In the genomic region with DNA sequence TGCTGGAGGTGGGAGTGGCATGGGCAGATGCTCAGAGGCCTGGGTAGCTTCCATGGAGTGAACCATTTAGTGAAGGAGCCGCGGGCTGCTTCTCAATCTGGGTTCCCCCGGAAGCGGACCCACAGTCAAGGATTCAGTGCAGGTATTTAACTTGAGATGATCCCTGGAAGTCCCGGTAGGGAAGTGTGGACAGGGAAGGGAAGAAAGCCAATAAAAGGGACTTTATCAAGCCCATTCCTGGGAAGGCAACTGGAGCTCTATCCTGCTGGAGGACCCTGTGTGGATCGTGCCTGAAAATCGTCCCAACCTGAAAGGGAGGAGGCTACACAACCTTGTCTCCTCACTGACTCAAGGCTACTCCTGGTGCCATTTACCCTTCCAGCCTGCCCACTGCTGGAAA, we compare ENCODE assay signal across 26 cellular contexts.
DNase-seq lines count a peak whose midpoint lies in the region; FAIRE-seq and TF ChIP-seq lines count a peak whose summit lies in the region.
"Had no signal": no experiment of that assay in that cellular context is flagged by ENCODE, and none has a peak within 500 bp of the region (broad histone marks: within the 10 kb centered on the region; RNA-seq: fewer than 3 reads in every experiment).

No MANE protein-coding gene starts in this region.

- H3K9ac ChIP-seq in H9 (ENCODE audit: extremely low read depth, insufficient read length, low read length) (no peak overlapping the region), H1 (replicated peaks in 1 of 4; ENCODE audit: extremely low read depth in 1 of 4, low read depth in 3 of 4, low read length in 3 of 4) (no peak overlapping the region), mesenchymal stem cell (ENCODE audit: low read length) (no peak overlapping the region)

- H3K27me3 ChIP-seq in H9 (ENCODE audit: insufficient read depth, low read length) (0 out of 2 replicates have a peak, but pooled peaks cover 2% of the 10 kb centered on the region), H1 (replicated peaks in 1 of 4; ENCODE audit: control insufficient read depth in 3 of 4, extremely low read depth in 1 of 4, insufficient read depth in 3 of 4, low read length in 3 of 4) (no peaks in the 10 kb centered on the region), mesenchymal stem cell (ENCODE audit: control insufficient read depth in 1 of 2, insufficient read depth in 1 of 2, low read length in 2 of 2) (no peaks in the 10 kb centered on the region)
- H3K27me3 ChIP-seq: SJCRH30 had no signal

- no peak for TF ChIP-seq POLR2A in H1 (IDR thresholded peaks at IDR 0.05; ENCODE audit: control extremely low read depth in 1 of 2, low read depth in 2 of 2, low read length in 2 of 2)

- H3K56ac ChIP-seq in H9 (ENCODE audit: insufficient read length, low read depth, low read length) = no peak overlapping the region
- no peak overlapping the region for H3K56ac ChIP-seq in H1 (replicated peaks; ENCODE audit: insufficient read length, low read depth, low read length)

- H3K36me3 Mint-ChIP-seq in H9 (ENCODE audit: insufficient read depth in 1 of 3, low read depth in 3 of 3) = peaks cover 11 to 31% (median 15%) of the 10 kb centered on the region in 3 experiments; a peak in 6 of 7 replicates
- H3K36me3 Mint-ChIP-seq: CD8-positive, alpha-beta T cell; T-cell had no signal

- H2BK20ac ChIP-seq in H9 (ENCODE audit: low read depth, low read length, poor library complexity, severe bottlenecking) (no peak overlapping the region), H1 (ENCODE audit: low read length) (peak overlapping the region; percentile 99)

- no peak overlapping the region for H4K91ac ChIP-seq in H9 (ENCODE audit: insufficient read length, low read depth, low read length)
- peak overlapping the region; percentile 97 for H4K91ac ChIP-seq in H1 (replicated peaks; ENCODE audit: insufficient read length, low read length)
- H4K91ac ChIP-seq in mesenchymal stem cell (ENCODE audit: low read length) = peak overlapping the region; percentile 50

- peak overlapping the region; percentile 54 to 93 (median 58); a peak in 5 of 7 replicates for H3K27ac Mint-ChIP-seq in H9
- H3K27ac Mint-ChIP-seq: CD8-positive, alpha-beta T cell; T-cell had no signal

- H2BK120ac ChIP-seq in H9 (ENCODE audit: low read depth, low read length, poor library complexity, severe bottlenecking) (no peak overlapping the region), H1 (replicated peaks; ENCODE audit: low read depth, low read length) (peak overlapping the region; percentile 94), mesenchymal stem cell (ENCODE audit: low read depth, low read length) (no peak overlapping the region)

- no peak overlapping the region for H3K4me3 ChIP-seq in H1 (ENCODE audit: extremely low read depth in 1 of 4, insufficient read depth in 2 of 4, low read depth in 3 of 4, low read length in 4 of 4)
- H3K4me3 ChIP-seq in mesenchymal stem cell (ENCODE audit: insufficient read depth in 1 of 2, low read depth in 1 of 2, low read length in 2 of 2) = peak overlapping the region in 1 of 2 experiments; percentile 20
- H3K4me3 ChIP-seq: K562, SJCRH30 had no signal

- no peak for FAIRE-seq in H1 (lab: Jason Lieb, UNC)
- FAIRE-seq: GM18507, K562 had no signal

- H3K14ac ChIP-seq in H9 (ENCODE audit: insufficient read depth, low read length) = no peak overlapping the region
- H3K14ac ChIP-seq in H1 (ENCODE audit: insufficient read length) = no peak overlapping the region
- H3K14ac ChIP-seq in mesenchymal stem cell (ENCODE audit: low read length in 2 of 2) = peak overlapping the region in 1 of 2 experiments; percentile 36

- H4K5ac ChIP-seq in H9 (ENCODE audit: insufficient read length, low read depth, low read length) = no peak overlapping the region
- no peak overlapping the region for H4K5ac ChIP-seq in H1 (ENCODE audit: insufficient read length, low read depth, low read length)

- POLR2A ChIA-PET in H1 (lab: Charles Lee; ENCODE audit: partially characterized antibody) = interaction anchor here (0.9 to 10.1 kb wide), 7 partner anchors 9 to 40 kb away, joined by 3 to 73 read pairs (median 4); no protein-coding TSS in a partner anchor

- H3K4me1 ChIP-seq in H9 (ENCODE audit: insufficient read depth, low read length) (peaks cover 10% of the 10 kb centered on the region; the same call in 1 of the 2 replicates), H1 (replicated peaks in 1 of 4; ENCODE audit: control insufficient read depth in 3 of 4, insufficient read depth in 4 of 4, low read length in 3 of 4) (peaks cover 15 to 28% (median 22%) of the 10 kb centered on the region in 4 experiments), mesenchymal stem cell (ENCODE audit: control insufficient read depth, insufficient read depth, low read depth, low read length) (no peaks in the 10 kb centered on the region)
- H3K4me1 ChIP-seq: Caco-2, SJCRH30 had no signal

- H2BK5ac ChIP-seq in H9 (ENCODE audit: insufficient read length, low read length) (no peak overlapping the region), H1 (ENCODE audit: low read depth, low read length) (peak overlapping the region; percentile 97; the same call in 1 of the 2 replicates), mesenchymal stem cell (ENCODE audit: low read depth, low read length, poor library complexity, severe bottlenecking) (no peak overlapping the region)

- TF ChIP-seq EP300 in H1 (IDR thresholded peaks at IDR 0.05; ENCODE audit: borderline replicate concordance in 1 of 2, low read depth in 2 of 2, low read length in 2 of 2) = no peak

- peaks cover 0 to 4% of the 10 kb centered on the region in 2 experiments; a peak in 2 of 5 replicates for H3K9me3 Mint-ChIP-seq in H9
- H3K9me3 Mint-ChIP-seq: CD8-positive, alpha-beta T cell; T-cell had no signal

- CTCF ChIA-PET in H1 (lab: Charles Lee; ENCODE audit: partially characterized antibody) = interaction anchor here (0.7 to 2.7 kb wide), 6 partner anchors 9 to 128 kb away, joined by 3 to 11 read pairs (median 3); no protein-coding TSS in a partner anchor

- H2BK12ac ChIP-seq in H9 (ENCODE audit: insufficient read length, low read depth, low read length) (no peak overlapping the region), H1 (ENCODE audit: low read depth, low read length) (peak overlapping the region; percentile 99), mesenchymal stem cell (ENCODE audit: low read length in 2 of 2) (no peak overlapping the region)

- WGBS in H9 (ENCODE audit: extremely low coverage, insufficient read length, low lambda C conversion rate) = no CpG with 5 or more reads among the region's 7 CpGs
- WGBS in H1 (ENCODE audit: extremely low coverage in 1 of 2, insufficient coverage in 1 of 2, insufficient read length in 1 of 2, insufficient replicate concordance in 2 of 2, low coverage in 1 of 2, low lambda C conversion rate in 2 of 2, missing lambda C conversion rate in 1 of 2), 2 experiments = 94% methylated on average over 7 of the region's 7 CpGs; no CpG with 5 or more reads in 1 of the 2 experiments
- WGBS in mesenchymal stem cell = 91% methylated on average over 7 of the region's 7 CpGs

- H2BK15ac ChIP-seq in H9 (ENCODE audit: low read depth, low read length) (no peak overlapping the region), H1 (ENCODE audit: low read length) (peak overlapping the region; percentile 92; the same call in 1 of the 2 replicates), mesenchymal stem cell (ENCODE audit: low read depth, poor library complexity, severe bottlenecking) (no peak overlapping the region)

- no peak for TF ChIP-seq RAD21 in H1 (IDR thresholded peaks at IDR 0.05 in 1 of 2, conservative IDR thresholded peaks at IDR 0.05 in 1 of 2; ENCODE audit: low read depth in 2 of 2, low read length in 2 of 2)

- H3K79me2 ChIP-seq in H9 (ENCODE audit: insufficient read depth, low read length) (no peaks in the 10 kb centered on the region; the same call in 1 of the 2 replicates), H1 (ENCODE audit: control insufficient read depth in 1 of 2, insufficient read depth in 2 of 2, low read length in 2 of 2) (no peaks in the 10 kb centered on the region)

- H3K4me1 Mint-ChIP-seq in H9 = peaks cover 72 to 83% of the 10 kb centered on the region in 2 experiments
- H3K4me1 Mint-ChIP-seq: T-cell had no signal

- no peak for TF ChIP-seq CTCF in H9 (conservative IDR thresholded peaks at IDR 0.05)
- no peak for TF ChIP-seq CTCF in H1 (IDR thresholded peaks at IDR 0.05; ENCODE audit: control extremely low read depth in 1 of 3, insufficient read depth in 1 of 3, low read depth in 1 of 3, low read length in 3 of 3)

- H3K23me2 ChIP-seq in H9 (ENCODE audit: insufficient read length, low read depth, low read length, poor library complexity, severe bottlenecking) (no peaks in the 10 kb centered on the region), H1 (ENCODE audit: low read depth, low read length) (no peaks in the 10 kb centered on the region)

- H3T11ph ChIP-seq in H9 (ENCODE audit: low read length) = no peak overlapping the region

- H3K79me1 ChIP-seq in H9 (ENCODE audit: insufficient read depth, low read depth, low read length, poor library complexity, severe bottlenecking) = no peaks in the 10 kb centered on the region
- H3K79me1 ChIP-seq in H1 (ENCODE audit: low read depth, low read length) = no peaks in the 10 kb centered on the region
- no peaks in the 10 kb centered on the region for H3K79me1 ChIP-seq in mesenchymal stem cell (replicated peaks; ENCODE audit: low read length, poor library complexity, severe bottlenecking)

- H3K27ac ChIP-seq in H9 (ENCODE audit: insufficient read length, low read depth, low read length) (no peak overlapping the region), H1 (ENCODE audit: low read depth, low read length) (no peak overlapping the region; the same call in 1 of the 2 replicates), mesenchymal stem cell (ENCODE audit: low read length, poor library complexity, severe bottlenecking) (no peak overlapping the region)
- H3K27ac ChIP-seq: C4-2B, SJCRH30 had no signal

- H3K18ac ChIP-seq in H9 (ENCODE audit: insufficient read length, low read depth, low read length) (no peak overlapping the region), H1 (ENCODE audit: extremely low read depth, low read length) (peak overlapping the region; percentile 99), mesenchymal stem cell (ENCODE audit: low read depth in 1 of 2, low read length in 2 of 2) (no peak overlapping the region)

- H4K8ac ChIP-seq in H9 (replicated peaks; ENCODE audit: insufficient read length, low read depth, low read length) = no peak overlapping the region
- no peak overlapping the region for H4K8ac ChIP-seq in H1 (ENCODE audit: extremely low read depth, insufficient read depth, low read length)
- H4K8ac ChIP-seq in mesenchymal stem cell (ENCODE audit: low read length) = peak overlapping the region; percentile 23

- peak; percentile 21 for DNase-seq in ELF-1 (ENCODE audit: low read depth, low spot score)
- no peak for DNase-seq in H9
- no peak for DNase-seq in H1 (ENCODE audit: low read depth in 1 of 2, low spot score in 2 of 2)
- no peak for DNase-seq in mesenchymal stem cell
- no peak for DNase-seq in NCI-H1092 (lab: John Stamatoyannopoulos, UW)
- no peak for DNase-seq in activated CD4-positive, alpha-beta T cell treated with anti-CD3 and anti-CD28 coated beads, Interleukin-2, amount 50 U/mL, for 1 hour
- no peak for DNase-seq in NCI-H345 treated with DMSO at 0.1 percent for 48 hours (lab: John Stamatoyannopoulos, UW; ENCODE audit: unreplicated experiment)
- DNase-seq: Caco-2; CD8-positive, alpha-beta T cell; DMS 273 treated with DMSO at 0.1 percent for 48 hours; DMS79 treated with DMSO at 0.1 percent for 48 hours; H7; Kasumi-1; NCI-H1105; NCI-H1436 treated with DMSO at 0.1 percent for 48 hours; NCI-H187 treated with DMSO at 0.1 percent for 48 hours; NCI-H2171 treated with DMSO at 0.1 percent for 48 hours; NCI-H345; NCI-H524 treated with DMSO at 0.1 percent for 48 hours; NCI-H774; PC-3; SJCRH30; T-cell had no signal

- H3K4me2 ChIP-seq in H9 (ENCODE audit: insufficient read depth, insufficient read length, low read length) (no peak overlapping the region), H1 (ENCODE audit: insufficient read depth in 1 of 2, low read depth in 2 of 2, low read length in 2 of 2) (no peak overlapping the region), mesenchymal stem cell (ENCODE audit: low read length, poor library complexity, severe bottlenecking) (no peak overlapping the region)

- H3K23ac ChIP-seq in H9 (ENCODE audit: insufficient read length, low read depth, low read length) (no peak overlapping the region), H1 (ENCODE audit: insufficient read length) (no peak overlapping the region), mesenchymal stem cell (ENCODE audit: low read length in 2 of 2) (no peak overlapping the region)

- H3K4me3 Mint-ChIP-seq in H9 = no peak overlapping the region
- H3K4me3 Mint-ChIP-seq: CD8-positive, alpha-beta T cell; T-cell had no signal

- H3K9me3 ChIP-seq in H9 (ENCODE audit: control insufficient read depth, low read depth, low read length) (no peaks in the 10 kb centered on the region), H1 (ENCODE audit: insufficient read depth in 2 of 2, low read depth in 1 of 2, low read length in 1 of 2) (no peaks in the 10 kb centered on the region), mesenchymal stem cell (ENCODE audit: control insufficient read depth, low read length) (no peaks in the 10 kb centered on the region)
- H3K9me3 ChIP-seq: Caco-2 had no signal

- H2AK5ac ChIP-seq in H9 (ENCODE audit: insufficient read length, low read length) = no peak overlapping the region
- H2AK5ac ChIP-seq in H1 (ENCODE audit: low read depth, low read length) = peak overlapping the region; percentile 99
- no peak overlapping the region for H2AK5ac ChIP-seq in mesenchymal stem cell (ENCODE audit: low read length, severe bottlenecking)

- no peak overlapping the region for H3K4ac ChIP-seq in H9 (ENCODE audit: low read depth, low read length)
- H3K4ac ChIP-seq in H1 (replicated peaks; ENCODE audit: insufficient read length, low read depth, low read length) = no peak overlapping the region
- H3K4ac ChIP-seq in mesenchymal stem cell (ENCODE audit: low read depth in 1 of 2, low read length in 2 of 2) = no peak overlapping the region

- H3K36me3 ChIP-seq in H1 (ENCODE audit: control insufficient read depth in 2 of 4, insufficient read depth in 4 of 4, low read length in 3 of 4) (peaks cover 0 to 20% (median 0%) of the 10 kb centered on the region in 4 experiments; a peak in 2 of 8 replicates), mesenchymal stem cell (ENCODE audit: control insufficient read depth in 1 of 2, insufficient read depth in 2 of 2, low read depth in 1 of 2, low read length in 2 of 2) (peaks cover 0 to 2% of the 10 kb centered on the region in 2 experiments)

- H4K20me1 ChIP-seq in H9 (ENCODE audit: control insufficient read depth, insufficient read depth, insufficient read length) (no peaks in the 10 kb centered on the region), H1 (replicated peaks in 1 of 2; ENCODE audit: control insufficient read depth in 1 of 2, insufficient read depth in 2 of 2, low read length in 2 of 2) (no peaks in the 10 kb centered on the region)

- no peaks in the 10 kb centered on the region; the same call in 1 of the 2 replicates for H3K27me3 Mint-ChIP-seq in H9 (ENCODE audit: low read depth)
- H3K27me3 Mint-ChIP-seq: T-cell had no signal

- H2AFZ ChIP-seq in H9 (ENCODE audit: low read length) = no peak overlapping the region
- no peak overlapping the region for H2AFZ ChIP-seq in H1 (ENCODE audit: low read length)
- H2AFZ ChIP-seq in mesenchymal stem cell (ENCODE audit: low read depth, low read length) = no peak overlapping the region
